1 cellular context compared by ENCODE assay signal in genomic region chr6:73580247-73581149, GRCh38.
TF ChIP-seq lines count a peak whose summit lies in the region.

No MANE protein-coding gene starts in this region.

TF ChIP-seq in K562, 482 proteins besides CTCF, POLR2A, EP300 and RAD21 (continued from another document and continues in another):
- TF ChIP-seq MGA (IDR thresholded peaks at IDR 0.05) (peak; percentile 43; the same call in 1 of the 2 replicates), RHOXF2B (CRISPR knock-in tag; conservative IDR thresholded peaks at IDR 0.05) (no peak), CTCFL (IDR thresholded peaks at IDR 0.05; ENCODE audit: borderline replicate concordance, insufficient read depth, low read depth, low read length, poor library complexity, severe bottlenecking) (peak; percentile 44), ZNF592 (IDR thresholded peaks at IDR 0.05) (peak; percentile 82), TEAD1 (CRISPR knock-in tag; IDR thresholded peaks at IDR 0.05) (0 out of 4 replicates have a peak, but pooled peaks of 1 of the 2 experiments have one; percentile 33), HDGF (IDR thresholded peaks at IDR 0.05) (0 out of 2 replicates have a peak, but pooled peaks have one; percentile 50), POLR2B (IDR thresholded peaks at IDR 0.05; ENCODE audit: low read depth, partially characterized antibody) (peak; percentile 43), ZNF217 (CRISPR knock-in tag; IDR thresholded peaks at IDR 0.05) (no peak), TBP (optimal IDR thresholded peaks at IDR 0.05; ENCODE audit: low read depth, low read length) (peak; percentile 69), RCOR1 (IDR thresholded peaks at IDR 0.05; ENCODE audit: borderline replicate concordance in 1 of 2, low read depth in 2 of 2, low read length in 2 of 2) (peak in 1 of 2 experiments; percentile 40; a peak in 1 of 4 replicates), TAF7 (tag; IDR thresholded peaks at IDR 0.05) (0 out of 2 replicates have a peak, but pooled peaks have one; percentile 10), NBN (IDR thresholded peaks at IDR 0.05; ENCODE audit: low read depth) (peak; percentile 72), ZBED1 (IDR thresholded peaks at IDR 0.05) (no peak), PTTG1 (tag; IDR thresholded peaks at IDR 0.05; ENCODE audit: low read depth) (no peak), ZNF311 (CRISPR knock-in tag; IDR thresholded peaks at IDR 0.05) (0 out of 2 replicates have a peak, but pooled peaks have one; percentile 9), SMARCA4 (IDR thresholded peaks at IDR 0.05) (peak; percentile 84), LEF1 (IDR thresholded peaks at IDR 0.05) (peak; percentile 74), ELF2 (CRISPR knock-in tag; IDR thresholded peaks at IDR 0.05) (peak; percentile 31; the same call in 1 of the 2 replicates), ATF6 (CRISPR knock-in tag; IDR thresholded peaks at IDR 0.05) (0 out of 2 replicates have a peak, but pooled peaks have one; percentile 28), ZNF75A (CRISPR knock-in tag; IDR thresholded peaks at IDR 0.05) (0 out of 2 replicates have a peak, but pooled peaks have one; percentile 17), MAFF (IDR thresholded peaks at IDR 0.05; ENCODE audit: low read length) (peak; percentile 23; the same call in 1 of the 2 replicates), SNAPC5 (CRISPR knock-in tag; IDR thresholded peaks at IDR 0.05) (no peak), NCOA2 (IDR thresholded peaks at IDR 0.05; ENCODE audit: partially characterized antibody in 2 of 2) (peak in 1 of 2 experiments; percentile 17), MEIS2 (IDR thresholded peaks at IDR 0.05; ENCODE audit: partially characterized antibody) (no peak), KLF13 (tag; IDR thresholded peaks at IDR 0.05; ENCODE audit: borderline replicate concordance, low read depth) (no peak), ZNF316 (IDR thresholded peaks at IDR 0.05) (peak; percentile 73), HDAC2 (IDR thresholded peaks at IDR 0.05) (0 out of 2 replicates have a peak, but pooled peaks have one; percentile 58)
- TF ChIP-seq, protein P1, sequence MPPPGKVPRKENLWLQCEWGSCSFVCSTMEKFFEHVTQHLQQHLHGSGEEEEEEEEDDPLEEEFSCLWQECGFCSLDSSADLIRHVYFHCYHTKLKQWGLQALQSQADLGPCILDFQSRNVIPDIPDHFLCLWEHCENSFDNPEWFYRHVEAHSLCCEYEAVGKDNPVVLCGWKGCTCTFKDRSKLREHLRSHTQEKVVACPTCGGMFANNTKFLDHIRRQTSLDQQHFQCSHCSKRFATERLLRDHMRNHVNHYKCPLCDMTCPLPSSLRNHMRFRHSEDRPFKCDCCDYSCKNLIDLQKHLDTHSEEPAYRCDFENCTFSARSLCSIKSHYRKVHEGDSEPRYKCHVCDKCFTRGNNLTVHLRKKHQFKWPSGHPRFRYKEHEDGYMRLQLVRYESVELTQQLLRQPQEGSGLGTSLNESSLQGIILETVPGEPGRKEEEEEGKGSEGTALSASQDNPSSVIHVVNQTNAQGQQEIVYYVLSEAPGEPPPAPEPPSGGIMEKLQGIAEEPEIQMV (tag; conservative IDR thresholded peaks at IDR 0.05; ENCODE audit: low read depth), result no peak
- TF ChIP-seq, protein P2, sequence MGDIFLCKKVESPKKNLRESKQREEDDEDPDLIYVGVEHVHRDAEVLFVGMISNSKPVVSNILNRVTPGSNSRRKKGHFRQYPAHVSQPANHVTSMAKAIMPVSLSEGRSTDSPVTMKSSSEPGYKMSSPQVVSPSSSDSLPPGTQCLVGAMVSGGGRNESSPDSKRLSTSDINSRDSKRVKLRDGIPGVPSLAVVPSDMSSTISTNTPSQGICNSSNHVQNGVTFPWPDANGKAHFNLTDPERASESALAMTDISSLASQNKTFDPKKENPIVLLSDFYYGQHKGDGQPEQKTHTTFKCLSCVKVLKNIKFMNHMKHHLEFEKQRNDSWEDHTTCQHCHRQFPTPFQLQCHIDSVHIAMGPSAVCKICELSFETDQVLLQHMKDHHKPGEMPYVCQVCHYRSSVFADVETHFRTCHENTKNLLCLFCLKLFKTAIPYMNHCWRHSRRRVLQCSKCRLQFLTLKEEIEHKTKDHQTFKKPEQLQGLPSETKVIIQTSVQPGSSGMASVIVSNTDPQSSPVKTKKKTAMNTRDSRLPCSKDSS (IDR thresholded peaks at IDR 0.05; ENCODE audit: low read depth, partially characterized antibody), result no peak
- TF ChIP-seq, protein P3, sequence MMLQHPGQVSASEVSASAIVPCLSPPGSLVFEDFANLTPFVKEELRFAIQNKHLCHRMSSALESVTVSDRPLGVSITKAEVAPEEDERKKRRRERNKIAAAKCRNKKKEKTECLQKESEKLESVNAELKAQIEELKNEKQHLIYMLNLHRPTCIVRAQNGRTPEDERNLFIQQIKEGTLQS (IDR thresholded peaks at IDR 0.05), result peak; percentile 88
- TF ChIP-seq, protein P3 (CRISPR knock-in tag; conservative IDR thresholded peaks at IDR 0.05), result no peak
